12 cellular contexts compared by ENCODE assay signal in genomic region chr13:20090349-20090748, GRCh38.
A peak's percentile ranks its signal among the peaks of the same experiment; 100 is the strongest.
DNase-seq lines count a peak whose midpoint lies in the region; ATAC-seq, FAIRE-seq and TF ChIP-seq lines count a peak whose summit lies in the region.
"Had no signal": no experiment of that assay in that cellular context is flagged by ENCODE, and none has a peak within 500 bp of the region (broad histone marks: within the 10 kb centered on the region; RNA-seq: fewer than 3 reads in every experiment).

No MANE protein-coding gene starts in this region.

- no peak overlapping the region for H2AK5ac ChIP-seq in neuronal stem cell (ENCODE audit: low read depth, low read length)

- TF ChIP-seq CTCF in AG10803 (conservative IDR thresholded peaks at IDR 0.05; ENCODE audit: low read length) (peak; percentile 28), RWPE1 (conservative IDR thresholded peaks at IDR 0.05; ENCODE audit: low read depth) (peak; percentile 25; the same call in 1 of the 2 replicates), hepatocyte (IDR thresholded peaks at IDR 0.05; ENCODE audit: poor library complexity) (peak; percentile 31)

- peak; percentile 19 for FAIRE-seq in G401.6 (lab: Jason Lieb, UNC)

- no peak for DNase-seq in AG10803 (ENCODE audit: low read depth)
- DNase-seq in RWPE1 (ENCODE audit: low spot score): no peak
- DNase-seq in hepatocyte (ENCODE audit: low spot score): no peak
- DNase-seq in neuronal stem cell (ENCODE audit: low spot score): no peak
- DNase-seq in kidney glomerular epithelial cell (lab: John Stamatoyannopoulos, UW): no peak
- DNase-seq: activated T-cell treated with anti-CD3 and anti-CD28 coated beads, Interleukin-2, amount 50 U/mL, for 1 hour; aorta; NCI-H187 treated with DMSO at 0.1 percent for 48 hours; spleen had no signal

- H3K23ac ChIP-seq in neuronal stem cell (ENCODE audit: low read depth, low read length, poor library complexity): no peak overlapping the region

- H3K4me3 ChIP-seq in AG10803 (ENCODE audit: low read length) (no peak overlapping the region), hepatocyte (no peak overlapping the region), neuronal stem cell (ENCODE audit: low read length in 2 of 2) (no peak overlapping the region)
- H3K4me3 ChIP-seq: spleen had no signal

- no peaks in the 10 kb centered on the region for H3K79me2 ChIP-seq in hepatocyte

- no peak overlapping the region for H4K8ac ChIP-seq in neuronal stem cell (ENCODE audit: low read depth, low read length)

- no peak overlapping the region for H3K9ac ChIP-seq in neuronal stem cell (ENCODE audit: low read depth, low read length, poor library complexity)

- ATAC-seq in GM18868 (IDR thresholded peaks at IDR 0.05; ENCODE audit: unreplicated experiment) (no peak), GM19395 (IDR thresholded peaks at IDR 0.05; ENCODE audit: unreplicated experiment) (no peak)

- H3K9me3 ChIP-seq in hepatocyte (ENCODE audit: low read depth) (no peaks in the 10 kb centered on the region), neuronal stem cell (replicated peaks in 1 of 2; ENCODE audit: control insufficient read depth in 2 of 2, insufficient read depth in 1 of 2, low read depth in 1 of 2, low read length in 2 of 2) (no peaks in the 10 kb centered on the region)
- H3K9me3 ChIP-seq: spleen had no signal

- H3K18ac ChIP-seq in neuronal stem cell (ENCODE audit: low read length): no peak overlapping the region

- H3K79me1 ChIP-seq in neuronal stem cell (ENCODE audit: low read depth, low read length): no peaks in the 10 kb centered on the region

- H2BK5ac ChIP-seq in neuronal stem cell (ENCODE audit: low read length): no peak overlapping the region

- no peak overlapping the region for H2BK12ac ChIP-seq in neuronal stem cell (ENCODE audit: low read length)

- POLR2A ChIA-PET in RWPE1 (lab: Yijun Ruan, JAX; ENCODE audit: low non-redundant PET): no interaction called here

- no peak overlapping the region for H2AFZ ChIP-seq in hepatocyte
- H2AFZ ChIP-seq in neuronal stem cell (ENCODE audit: low read length): no peak overlapping the region

- no peaks in the 10 kb centered on the region for H3K36me3 ChIP-seq in hepatocyte (replicated peaks; ENCODE audit: insufficient read depth, low read depth)
- peaks cover 2 to 34% of the 10 kb centered on the region in 2 donors for H3K36me3 ChIP-seq in neuronal stem cell (replicated peaks in 1 of 2; ENCODE audit: control insufficient read depth in 2 of 2, insufficient read depth in 2 of 2, low read length in 2 of 2)

- WGBS in hepatocyte (ENCODE audit: low lambda C conversion rate, missing lambda C conversion rate): 100% methylated on average over 1 of the region's 1 CpG
- no CpG with 5 or more reads among the region's 1 CpG for WGBS in neuronal stem cell (ENCODE audit: extremely low coverage in 2 of 2, insufficient read length in 2 of 2, insufficient replicate concordance in 1 of 2), 2 donors

- H3K27me3 ChIP-seq in hepatocyte (no peaks in the 10 kb centered on the region), neuronal stem cell (ENCODE audit: control insufficient read depth in 3 of 3, insufficient read depth in 3 of 3, low read depth in 1 of 3, low read length in 3 of 3) (no peaks in the 10 kb centered on the region)
- H3K27me3 ChIP-seq: spleen had no signal

- H3K27ac ChIP-seq in RWPE1 (no peak overlapping the region), hepatocyte (no peak overlapping the region), neuronal stem cell (replicated peaks; ENCODE audit: low read length) (no peak overlapping the region)
- H3K27ac ChIP-seq: spleen had no signal

- H4K20me1 ChIP-seq in hepatocyte (ENCODE audit: insufficient read depth, poor library complexity, severe bottlenecking): no peaks in the 10 kb centered on the region

- no peak overlapping the region for H2BK120ac ChIP-seq in neuronal stem cell (ENCODE audit: low read depth, low read length)

- H3K9me2 ChIP-seq in hepatocyte (replicated peaks; ENCODE audit: insufficient read depth): no peaks in the 10 kb centered on the region

- no peak overlapping the region for H3K14ac ChIP-seq in neuronal stem cell (ENCODE audit: low read length)

- no peak overlapping the region for H4K91ac ChIP-seq in neuronal stem cell (ENCODE audit: low read depth, low read length, poor library complexity)

- CTCF ChIA-PET in RWPE1 (lab: Yijun Ruan, JAX): interaction anchor here (1.7 kb wide), 1 partner anchor 38 kb away, joined by 6 read pairs; no protein-coding TSS in a partner anchor

- H3K4ac ChIP-seq in neuronal stem cell (ENCODE audit: low read length): no peak overlapping the region

- no peak overlapping the region for H3K4me2 ChIP-seq in hepatocyte
- H3K4me2 ChIP-seq in neuronal stem cell (ENCODE audit: insufficient read depth, low read length, poor library complexity, severe bottlenecking): no peak overlapping the region

- H2BK15ac ChIP-seq in neuronal stem cell (ENCODE audit: low read length): no peak overlapping the region

- H3K4me1 ChIP-seq in hepatocyte (ENCODE audit: insufficient read depth): no peaks in the 10 kb centered on the region
- no peaks in the 10 kb centered on the region for H3K4me1 ChIP-seq in neuronal stem cell (ENCODE audit: control insufficient read depth in 2 of 2, insufficient read depth in 1 of 2, low read depth in 1 of 2, low read length in 2 of 2)
- H3K4me1 ChIP-seq: spleen had no signal
